In genomic region chr16:86508947-86509758, GRCh38 we compare ENCODE assay signal across 8 cellular contexts. TPM values are rescaled to one million over a fixed set of nuclear protein-coding genes. Genes with fewer than 3 reads are reported as not detected.
DNase-seq lines count a peak whose midpoint lies in the region; ATAC-seq and TF ChIP-seq lines count a peak whose summit lies in the region.

No MANE protein-coding gene starts in this region.

- TF ChIP-seq CTCF in coronary artery (IDR thresholded peaks at IDR 0.05), result no peak
- peak in 1 of 6 experiments; percentile 12 for TF ChIP-seq CTCF in upper lobe of left lung (IDR thresholded peaks at IDR 0.05)

- H3K27ac ChIP-seq in coronary artery, result peak overlapping the region; percentile 25 to 80
- H3K27ac ChIP-seq in upper lobe of left lung, result peak overlapping the region; percentile 94 to 97 (median 95)

- H3K36me3 ChIP-seq in upper lobe of left lung, result peaks cover 0 to 36% (median 0%) of the 10 kb centered on the region in 4 donors

- H3K4me1 ChIP-seq in upper lobe of left lung, result peaks cover 14 to 52% (median 26%) of the 10 kb centered on the region in 4 donors

- DNase-seq in GM03348 (ENCODE audit: low spot score) (peak; percentile 90), NCI-H69 (lab: John Stamatoyannopoulos, UW) (peak; percentile 44), coronary artery (ENCODE audit: low spot score) (no peak), lung microvascular endothelial cell (ENCODE audit: low read depth in 2 of 2) (peak; percentile 82 to 91), upper lobe of left lung (peak in 1 of 2 donors; percentile 92), NCI-H1436 treated with DMSO at 0.1 percent for 48 hours (lab: John Stamatoyannopoulos, UW) (no peak), anterior cingulate cortex (lab: John Stamatoyannopoulos, UW) (no peak)

- peak in 1 of 4 donors; percentile 18 for TF ChIP-seq POLR2A in upper lobe of left lung (IDR thresholded peaks at IDR 0.05)

- ATAC-seq in upper lobe of left lung (ENCODE audit: low FRiP score in 2 of 2) (peak in 1 of 2 donors; percentile 73), GM19395 (IDR thresholded peaks at IDR 0.05; ENCODE audit: unreplicated experiment) (no peak)

- H3K9me3 ChIP-seq in upper lobe of left lung, result no peaks in the 10 kb centered on the region

- H3K4me3 ChIP-seq in coronary artery, result peak overlapping the region; percentile 84
- peak overlapping the region; percentile 53 to 66 (median 64) for H3K4me3 ChIP-seq in upper lobe of left lung

- TF ChIP-seq EP300 in upper lobe of left lung (IDR thresholded peaks at IDR 0.05), result peak in 1 of 4 donors; percentile 69

- peaks cover 0 to 67% (median 31%) of the 10 kb centered on the region in 4 donors for H3K27me3 ChIP-seq in upper lobe of left lung

- WGBS in upper lobe of left lung, 2 donors, result 1% methylated on average over 16 to 40 of the region's 79 CpGs

RNA-seq across cellular contexts. Expression of gene FOXF1, which starts 1.2 kb away (rescaled TPM):
- 0.40 and 1.3 TPM in 2 replicates for total RNA-seq in lung microvascular endothelial cell
- 10 to 100 TPM in 5 of 6 donors, 1 to 10 TPM in 1; 6.3 to 73.6 (median 24.5) TPM for total RNA-seq in upper lobe of left lung

RNA-seq across cellular contexts. Expression of gene MTHFSD, which starts 45.9 kb away (rescaled TPM):
- total RNA-seq in lung microvascular endothelial cell (7.1 and 7.2 TPM in 2 replicates), upper lobe of left lung (10 to 100 TPM; 13.8 to 39.8 (median 22.0) TPM)

RNA-seq across cellular contexts. Expression of gene FOXC2, which starts 57.5 kb away (rescaled TPM):
- total RNA-seq in lung microvascular endothelial cell (1.5 and 1.8 TPM in 2 replicates), upper lobe of left lung (1 to 10 TPM in 1 of 6 donors, under 1 TPM in 3, not detected in 2; 0.39 to 1.9 (median 0.56) TPM)

Comparison
In these comparisons a context has a peak if more than half of its experiments do, and no peak if none do; other contexts are left out.
1. DNase-seq: peak in GM03348 (single experiment), NCI-H69 (single experiment) and lung microvascular endothelial cell (2 of 2); none in coronary artery (single experiment), NCI-H1436 treated with DMSO at 0.1 percent for 48 hours (single experiment) and anterior cingulate cortex (0 of 58).